1 cellular context compared by ENCODE assay signal in the genomic region with DNA sequence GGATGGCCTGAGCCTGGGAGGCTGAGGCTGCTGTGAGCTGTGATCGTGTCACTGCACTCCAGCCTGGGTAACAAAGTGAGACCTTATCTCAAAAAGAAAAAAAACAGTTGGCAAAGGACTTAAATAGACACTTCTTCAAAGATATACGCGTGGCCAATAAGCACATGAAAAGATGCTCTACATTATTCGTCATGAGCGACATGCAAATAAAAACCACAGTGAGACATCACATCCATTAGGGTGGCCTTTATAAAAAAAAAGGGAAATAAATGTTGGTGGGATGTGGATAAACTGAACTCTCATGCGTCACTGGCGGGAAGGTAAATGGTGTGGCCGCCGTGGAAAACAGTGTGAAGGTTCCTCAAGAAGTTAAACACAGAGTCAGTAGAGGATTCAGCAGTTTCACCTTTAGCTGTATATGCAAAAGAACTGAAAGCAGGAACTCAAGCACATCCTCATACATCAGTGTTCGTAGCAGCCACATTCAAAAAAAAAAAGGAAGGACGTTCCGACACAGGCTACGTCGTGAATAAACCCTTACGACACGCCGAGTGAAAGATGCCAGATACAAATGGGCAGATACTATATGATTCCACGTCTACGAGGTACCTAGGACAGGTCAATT.
TF ChIP-seq lines count a peak whose summit lies in the region.

No MANE protein-coding gene starts in this region.

TF ChIP-seq in SK-N-SH, 30 proteins besides CTCF, POLR2A, EP300 and RAD21:
- TF ChIP-seq RFX5 (IDR thresholded peaks at IDR 0.05; ENCODE audit: low read length) (no peak), FOXJ3 (CRISPR knock-in tag; IDR thresholded peaks at IDR 0.05) (no peak), USF1 (IDR thresholded peaks at IDR 0.05; ENCODE audit: borderline replicate concordance, low read depth) (no peak), RCOR1 (IDR thresholded peaks at IDR 0.05; ENCODE audit: low read length) (no peak), EZH2phosphoT487 (IDR thresholded peaks at IDR 0.05; ENCODE audit: borderline replicate concordance, low read depth) (no peak), SIN3A (IDR thresholded peaks at IDR 0.05; ENCODE audit: borderline replicate concordance, low read depth, low read length) (no peak), IRF3 (IDR thresholded peaks at IDR 0.05; ENCODE audit: low read depth, low read length) (no peak), YY1 (IDR thresholded peaks at IDR 0.05; ENCODE audit: low read depth) (no peak), MXI1 (IDR thresholded peaks at IDR 0.05; ENCODE audit: low read depth, low read length) (no peak), TAF1 (IDR thresholded peaks at IDR 0.05; ENCODE audit: borderline replicate concordance, low read depth, low read length) (no peak)
TF ChIP-seq in SK-N-SH: peak in this region for 0.
